Comparison of ENCODE assay signal across 9 cellular contexts in genomic region chr9:130938652-130939404, GRCh38. TPM values are rescaled to one million over a fixed set of nuclear protein-coding genes. Genes with fewer than 3 reads are reported as not detected.
DNase-seq lines count a peak whose midpoint lies in the region; ATAC-seq, FAIRE-seq and TF ChIP-seq lines count a peak whose summit lies in the region.
"Had no signal": no experiment of that assay in that cellular context is flagged by ENCODE, and none has a peak within 500 bp of the region (broad histone marks: within the 10 kb centered on the region; RNA-seq: fewer than 3 reads in every experiment).

A gene with protein sequence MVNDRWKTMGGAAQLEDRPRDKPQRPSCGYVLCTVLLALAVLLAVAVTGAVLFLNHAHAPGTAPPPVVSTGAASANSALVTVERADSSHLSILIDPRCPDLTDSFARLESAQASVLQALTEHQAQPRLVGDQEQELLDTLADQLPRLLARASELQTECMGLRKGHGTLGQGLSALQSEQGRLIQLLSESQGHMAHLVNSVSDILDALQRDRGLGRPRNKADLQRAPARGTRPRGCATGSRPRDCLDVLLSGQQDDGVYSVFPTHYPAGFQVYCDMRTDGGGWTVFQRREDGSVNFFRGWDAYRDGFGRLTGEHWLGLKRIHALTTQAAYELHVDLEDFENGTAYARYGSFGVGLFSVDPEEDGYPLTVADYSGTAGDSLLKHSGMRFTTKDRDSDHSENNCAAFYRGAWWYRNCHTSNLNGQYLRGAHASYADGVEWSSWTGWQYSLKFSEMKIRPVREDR (minus strand): TSS chr9:130939247. CDS start chr9:130938607, 640 bp downstream.

- intact Hi-C loops in ascending aorta (cut with DNase I): no loop called here
- intact Hi-C loops in tibial artery (cut with DNase I; ENCODE audit: low total_unique reads): no loop called here

- H3K27me3 ChIP-seq in ascending aorta: peaks cover 42% of the 10 kb centered on the region
- H3K27me3 ChIP-seq in keratinocyte (ENCODE audit: control insufficient read depth, extremely low read depth, insufficient read depth, low read length): peaks cover 54% of the 10 kb centered on the region
- H3K27me3 ChIP-seq in tibial artery: peaks cover 7 to 95% of the 10 kb centered on the region in 2 donors

- peak within 1 kb of the TSS; percentile 44 for H3K9ac ChIP-seq in keratinocyte (ENCODE audit: control insufficient read depth, extremely low read depth, insufficient read depth, low read length)

- peaks cover 5 to 25% of the 10 kb centered on the region in 2 donors for H3K4me1 ChIP-seq in ascending aorta
- H3K4me1 ChIP-seq in keratinocyte (ENCODE audit: control insufficient read depth, extremely low read depth, insufficient read depth, low read length): peaks cover 26% of the 10 kb centered on the region
- peaks cover 0 to 54% (median 38%) of the 10 kb centered on the region in 4 donors for H3K4me1 ChIP-seq in tibial artery

- no peak for FAIRE-seq in keratinocyte (lab: Jason Lieb, UNC)
- FAIRE-seq: colon had no signal

- H3K36me3 ChIP-seq in ascending aorta (no peaks in the 10 kb centered on the region), keratinocyte (ENCODE audit: control insufficient read depth in 2 of 2, extremely low read depth in 1 of 2, insufficient read depth in 2 of 2, low read length in 2 of 2) (no peaks in the 10 kb centered on the region), tibial artery (no peaks in the 10 kb centered on the region)

- H3K4me3 ChIP-seq in ascending aorta (peak within 1 kb of the TSS; percentile 57 to 60), keratinocyte (ENCODE audit: control insufficient read depth in 2 of 3, extremely low read depth in 1 of 3, insufficient read depth in 2 of 3, low read depth in 1 of 3, low read length in 3 of 3) (peak within 1 kb of the TSS; percentile 46 to 74 (median 71)), tibial artery (peak within 1 kb of the TSS; percentile 33 to 60)

- H3K9me3 ChIP-seq in ascending aorta: no peaks in the 10 kb centered on the region
- H3K9me3 ChIP-seq in keratinocyte (ENCODE audit: control insufficient read depth, low read depth, low read length): no peaks in the 10 kb centered on the region
- H3K9me3 ChIP-seq in tibial artery: no peaks in the 10 kb centered on the region

- peak within 1 kb of the TSS; percentile 85 for H3K4me2 ChIP-seq in keratinocyte (ENCODE audit: control insufficient read depth, extremely low read depth, insufficient read depth, low read depth, low read length)

- H3K27ac ChIP-seq in ascending aorta (no peak within 1 kb of the TSS), keratinocyte (ENCODE audit: control insufficient read depth, insufficient read depth, low read length) (no peak within 1 kb of the TSS), tibial artery (no peak within 1 kb of the TSS)

- H2AFZ ChIP-seq in keratinocyte (ENCODE audit: control insufficient read depth, low read length): peak within 1 kb of the TSS; percentile 61

- TF ChIP-seq CTCF in ascending aorta (IDR thresholded peaks at IDR 0.05): peak in 2 of 3 experiments; percentile 16 to 30
- TF ChIP-seq CTCF in keratinocyte (optimal IDR thresholded peaks at IDR 0.05 in 1 of 3, IDR thresholded peaks at IDR 0.05 in 1 of 3, conservative IDR thresholded peaks at IDR 0.05 in 1 of 3; ENCODE audit: extremely low read depth in 1 of 3, insufficient read depth in 2 of 3, low read length in 3 of 3): peak in 1 of 3 experiments; percentile 24
- TF ChIP-seq CTCF in tibial artery (IDR thresholded peaks at IDR 0.05): peak in 1 of 2 experiments; percentile 7

- H3K79me2 ChIP-seq in keratinocyte (ENCODE audit: control insufficient read depth, insufficient read depth, low read length): no peaks in the 10 kb centered on the region

- peaks cover 4% of the 10 kb centered on the region for H4K20me1 ChIP-seq in keratinocyte (ENCODE audit: control insufficient read depth, extremely low read depth, insufficient read depth, low read length)

- peak; percentile 17 for DNase-seq in NCI-H82 (lab: John Stamatoyannopoulos, UW)
- no peak for DNase-seq in NCI-H82 treated with DMSO at 0.1 percent for 48 hours (lab: John Stamatoyannopoulos, UW; ENCODE audit: unreplicated experiment)
- DNase-seq in NCI-H146 (lab: John Stamatoyannopoulos, UW): peak; percentile 55
- no peak for DNase-seq in ascending aorta (ENCODE audit: low spot score in 2 of 2)
- DNase-seq in keratinocyte (ENCODE audit: low read depth, low spot score): no peak
- no peak for DNase-seq in tibial artery
- no peak for DNase-seq in amygdala (lab: John Stamatoyannopoulos, UW)

- H3K9me1 ChIP-seq in keratinocyte (ENCODE audit: control insufficient read depth, extremely low read depth, insufficient read depth, low read length): no peaks in the 10 kb centered on the region

- dilution Hi-C loops in keratinocyte (cut with MboI; ENCODE audit: extremely low pct_ligation_motif_present, low sequenced_read_pairs): no loop called here

- no peak for ATAC-seq in GM18858 (IDR thresholded peaks at IDR 0.05; ENCODE audit: unreplicated experiment)

RNA-seq across cellular contexts. Expression of the gene that starts here (rescaled TPM):
- total RNA-seq in ascending aorta: not detected
- polyA plus RNA-seq in keratinocyte: 0.79 to 1.3 TPM (median 0.94 TPM) in 3 replicates
- not detected for polyA plus RNA-seq in keratinocyte (2011; ENCODE audit: low read depth)
- 0.72 and 1.8 TPM in 2 replicates for polyA plus RNA-seq in keratinocyte (2011; cell fraction: cytosol; rRNA removed)
- polyA plus RNA-seq in keratinocyte (2011; cell fraction: nucleus; rRNA removed): 2.0 and 3.2 TPM in 2 replicates
- 0.76 and 2.6 TPM in 2 replicates for polyA plus RNA-seq in keratinocyte (2012; ENCODE audit: low replicate concordance)
- polyA minus RNA-seq in keratinocyte: 0.23 to 0.72 TPM (median 0.48 TPM) in 3 replicates
- 2.9 TPM for polyA minus RNA-seq in keratinocyte (2011; cell fraction: cytosol; rRNA and poly(A)+ RNA removed)
- polyA minus RNA-seq in keratinocyte (2011; cell fraction: nucleus; rRNA and poly(A)+ RNA removed): 1.4 and 3.2 TPM in 2 replicates

Comparison
In these comparisons a context has a peak if more than half of its experiments do, and no peak if none do; other contexts are left out.
1. DNase-seq: peak in NCI-H82 (single experiment) and NCI-H146 (single experiment); none in NCI-H82 treated with DMSO at 0.1 percent for 48 hours (single experiment), ascending aorta (0 of 2), keratinocyte (single experiment), tibial artery (0 of 2) and amygdala (0 of 56).
2. Peak in every context shown above with its lines, with median percentiles within 50 percentile points of each other: H3K4me3 ChIP-seq.